In the genomic region with DNA sequence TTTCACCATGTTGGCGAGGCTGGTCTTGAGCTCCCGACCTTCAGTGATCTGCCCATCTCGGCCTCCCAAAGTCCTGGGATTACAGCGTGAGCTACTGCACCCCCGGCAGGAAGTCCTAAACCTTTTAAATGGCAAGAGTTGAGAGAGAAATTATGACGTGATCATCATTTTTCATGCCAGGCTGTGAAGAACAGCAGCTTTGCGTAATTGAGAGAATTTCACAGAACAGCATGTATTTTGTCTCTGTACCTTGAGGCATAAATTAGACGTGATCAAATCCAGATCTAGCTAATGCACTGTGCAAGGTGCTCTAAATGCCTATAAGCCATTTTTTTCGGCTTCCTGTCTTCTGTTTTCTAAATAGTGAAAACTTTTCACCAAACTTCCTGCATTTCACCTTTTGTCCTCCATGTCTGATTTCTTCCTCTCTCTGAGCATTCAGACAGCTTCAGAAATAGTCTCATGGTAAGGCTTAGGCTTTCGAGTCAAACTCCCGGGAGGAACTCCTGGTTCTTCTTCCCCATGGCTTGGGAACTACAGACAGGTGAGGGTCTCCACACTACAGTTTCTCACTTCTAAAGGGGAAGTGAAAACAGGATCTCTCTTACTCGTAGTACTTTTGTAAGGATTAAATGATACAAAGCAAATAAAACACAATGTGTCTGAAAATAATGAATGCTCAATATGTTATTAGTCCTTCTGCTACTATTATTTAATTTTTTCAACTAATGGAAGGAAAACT, we compare ENCODE assay signal across 14 cellular contexts. TPM values are rescaled to one million over a fixed set of nuclear protein-coding genes. Genes with fewer than 3 reads are reported as not detected.
A peak's percentile ranks its signal among the peaks of the same experiment; 100 is the strongest.
DNase-seq lines count a peak whose midpoint lies in the region; ATAC-seq and TF ChIP-seq lines count a peak whose summit lies in the region.
"Had no signal": no experiment of that assay in that cellular context is flagged by ENCODE, and none has a peak within 500 bp of the region (broad histone marks: within the 10 kb centered on the region; RNA-seq: fewer than 3 reads in every experiment).

No MANE protein-coding gene starts in this region.

- no peak for TF ChIP-seq CTCF in CD4-positive, alpha-beta T cell (IDR thresholded peaks at IDR 0.05)
- TF ChIP-seq CTCF in HL-60 (IDR thresholded peaks at IDR 0.05; ENCODE audit: insufficient read depth, low read length) (no peak), ascending aorta (IDR thresholded peaks at IDR 0.05) (no peak), psoas muscle (IDR thresholded peaks at IDR 0.05) (no peak)

- POLR2A ChIA-PET in CD4-positive, alpha-beta T cell (lab: Charles Lee): interaction anchor here (0.9 to 1.4 kb wide), 5 partner anchors 10 to 183 kb away, joined by 3 to 10 read pairs (median 5); partner anchors contain the start of gene INTS6

- no peaks in the 10 kb centered on the region for H3K36me3 Mint-ChIP-seq in CD4-positive, alpha-beta T cell (ENCODE audit: low read depth)
- H3K36me3 Mint-ChIP-seq in activated naive CD4-positive, alpha-beta T cell treated with anti-CD3 and anti-CD28 coated beads, Interleukin-2, amount 50 U/mL, for 72 hours: peaks cover 4 to 6% of the 10 kb centered on the region in 2 donors
- H3K36me3 Mint-ChIP-seq in naive B cell: no peaks in the 10 kb centered on the region
- H3K36me3 Mint-ChIP-seq: stimulated activated memory B cell treated with anti-CD40 and anti-IgM and Interleukin-4, amounts not matched to agents 10 μg/mL and 1 μg/mL and 100 μg/mL, for 72 hours had no signal

- no peaks in the 10 kb centered on the region for H3K9me3 Mint-ChIP-seq in CD4-positive, alpha-beta T cell
- H3K9me3 Mint-ChIP-seq in activated naive CD4-positive, alpha-beta T cell treated with anti-CD3 and anti-CD28 coated beads, Interleukin-2, amount 50 U/mL, for 72 hours: peaks cover 0 to 5% of the 10 kb centered on the region in 2 donors
- H3K9me3 Mint-ChIP-seq in naive B cell: peaks cover 0 to 4% (median 0%) of the 10 kb centered on the region in 7 donors
- H3K9me3 Mint-ChIP-seq: stimulated activated memory B cell treated with anti-CD40 and anti-IgM and Interleukin-4, amounts not matched to agents 10 μg/mL and 1 μg/mL and 100 μg/mL, for 72 hours had no signal

- no peaks in the 10 kb centered on the region for H3K9me3 ChIP-seq in CD4-positive, alpha-beta T cell (ENCODE audit: control insufficient read depth, low read length)
- H3K9me3 ChIP-seq in ascending aorta (no peaks in the 10 kb centered on the region), psoas muscle (no peaks in the 10 kb centered on the region)
- H3K9me3 ChIP-seq: Peyer's patch had no signal

- no peak for DNase-seq in CD4-positive, alpha-beta T cell
- peak in 1 of 2 experiments; percentile 18 for DNase-seq in HL-60 (ENCODE audit: low read depth in 1 of 2, low spot score in 1 of 2)
- no peak for DNase-seq in activated naive CD4-positive, alpha-beta T cell treated with anti-CD3 and anti-CD28 coated beads, Interleukin-2, amount 50 U/mL, for 72 hours (ENCODE audit: low spot score in 2 of 2)
- DNase-seq in naive B cell: no peak
- DNase-seq in ascending aorta (ENCODE audit: low spot score in 2 of 2): no peak
- DNase-seq in psoas muscle: no peak
- DNase-seq: activated effector memory CD4-positive, alpha-beta T cell treated with anti-CD3 and anti-CD28 coated beads, Interleukin-2, amount 50 U/mL, for 16 hours; glutamatergic neuron; occipital lobe; Peyer's patch; WERI-Rb-1 had no signal

- ATAC-seq in CD4-positive, alpha-beta T cell (ENCODE audit: poor library complexity): peak; percentile 80
- ATAC-seq in activated naive CD4-positive, alpha-beta T cell treated with anti-CD3 and anti-CD28 coated beads, Interleukin-2, amount 50 U/mL, for 72 hours: no peak
- peak; percentile 75 to 76 for ATAC-seq in naive B cell (ENCODE audit: low read depth in 2 of 2)
- no peak for ATAC-seq in HG02588 (IDR thresholded peaks at IDR 0.05; ENCODE audit: unreplicated experiment)
- ATAC-seq in HG02973 (IDR thresholded peaks at IDR 0.05; ENCODE audit: unreplicated experiment): no peak
- no peak for ATAC-seq in psoas muscle
- ATAC-seq: stimulated activated memory B cell treated with anti-CD40 and anti-IgM and Interleukin-4, amounts not matched to agents 10 μg/mL and 1 μg/mL and 100 μg/mL, for 72 hours had no signal

- H3K27ac Mint-ChIP-seq in CD4-positive, alpha-beta T cell: peak overlapping the region; percentile 80
- peak overlapping the region; percentile 47 to 71 for H3K27ac Mint-ChIP-seq in activated naive CD4-positive, alpha-beta T cell treated with anti-CD3 and anti-CD28 coated beads, Interleukin-2, amount 50 U/mL, for 72 hours
- H3K27ac Mint-ChIP-seq in naive B cell: peak overlapping the region in 5 of 6 donors; percentile 37 to 87 (median 68)

- H3K4me3 Mint-ChIP-seq in CD4-positive, alpha-beta T cell: peak overlapping the region; percentile 65
- peak overlapping the region in 7 of 8 donors; percentile 6 to 78 (median 62) for H3K4me3 Mint-ChIP-seq in naive B cell
- H3K4me3 Mint-ChIP-seq: stimulated activated memory B cell treated with anti-CD40 and anti-IgM and Interleukin-4, amounts not matched to agents 10 μg/mL and 1 μg/mL and 100 μg/mL, for 72 hours had no signal

- no peaks in the 10 kb centered on the region for H3K36me3 ChIP-seq in ascending aorta
- H3K36me3 ChIP-seq in psoas muscle (ENCODE audit: insufficient read depth in 1 of 2, low read depth in 1 of 2): no peaks in the 10 kb centered on the region
- H3K36me3 ChIP-seq: Peyer's patch, WERI-Rb-1 had no signal

- H3K27ac ChIP-seq in CD4-positive, alpha-beta T cell (ENCODE audit: low read depth, low read length): no peak overlapping the region
- peak overlapping the region; percentile 51 for H3K27ac ChIP-seq in HL-60 (replicated peaks)
- H3K27ac ChIP-seq in ascending aorta: no peak overlapping the region
- no peak overlapping the region for H3K27ac ChIP-seq in psoas muscle
- H3K27ac ChIP-seq: Peyer's patch, WERI-Rb-1 had no signal

- WGBS in psoas muscle, 3 donors: 66 to 79% (median 74%) methylated on average over 12 of the region's 12 CpGs

- H3K4me3 ChIP-seq in HL-60 (replicated peaks; ENCODE audit: insufficient read depth, low read length) (no peak overlapping the region), ascending aorta (no peak overlapping the region), psoas muscle (no peak overlapping the region)
- H3K4me3 ChIP-seq: Peyer's patch had no signal

- intact Hi-C loops in CD4-positive, alpha-beta T cell (cut with DNase I, micrococcal nuclease): no loop called here
- intact Hi-C loops in ascending aorta (cut with DNase I): no loop called here
- intact Hi-C loops in psoas muscle (cut with DNase I): no loop called here

- H3K4me1 Mint-ChIP-seq in CD4-positive, alpha-beta T cell (ENCODE audit: low read depth): peaks cover 70% of the 10 kb centered on the region
- peaks cover 41 to 49% (median 45%) of the 10 kb centered on the region in 3 donors for H3K4me1 Mint-ChIP-seq in naive B cell

- H3K27me3 ChIP-seq in CD4-positive, alpha-beta T cell (ENCODE audit: control insufficient read depth, insufficient read depth, low read length): no peaks in the 10 kb centered on the region
- H3K27me3 ChIP-seq in HL-60 (ENCODE audit: insufficient read depth, poor library complexity, severe bottlenecking) (no peaks in the 10 kb centered on the region), ascending aorta (no peaks in the 10 kb centered on the region), psoas muscle (ENCODE audit: insufficient read depth in 3 of 3, low read length in 2 of 3) (no peaks in the 10 kb centered on the region)
- H3K27me3 ChIP-seq: Peyer's patch had no signal

- H3K4me1 ChIP-seq in ascending aorta (peaks cover 3 to 32% of the 10 kb centered on the region in 2 donors), psoas muscle (no peaks in the 10 kb centered on the region)
- H3K4me1 ChIP-seq: Peyer's patch had no signal

- H3K27me3 Mint-ChIP-seq in CD4-positive, alpha-beta T cell: no peaks in the 10 kb centered on the region
- H3K27me3 Mint-ChIP-seq in naive B cell: no peaks in the 10 kb centered on the region
- H3K27me3 Mint-ChIP-seq: stimulated activated memory B cell treated with anti-CD40 and anti-IgM and Interleukin-4, amounts not matched to agents 10 μg/mL and 1 μg/mL and 100 μg/mL, for 72 hours had no signal

- CTCF ChIA-PET in CD4-positive, alpha-beta T cell (lab: Charles Lee): interaction anchor here (0.6 to 1.4 kb wide), 2 partner anchors 13 to 200 kb away, joined by 3 read pairs; no protein-coding TSS in a partner anchor

RNA-seq across cellular contexts. Expression of gene WDFY2, which starts 51.0 kb away (rescaled TPM):
- total RNA-seq in CD4-positive, alpha-beta T cell: 10 to 100 TPM; 21.4 to 21.9 TPM
- total RNA-seq in activated naive CD4-positive, alpha-beta T cell treated with anti-CD3 and anti-CD28 coated beads, Interleukin-2, amount 50 U/mL, for 72 hours: 10 to 100 TPM; 16.4 to 17.5 TPM
- 10 to 100 TPM in 1 of 6 donors, 1 to 10 TPM in 5; 7.6 to 13.6 (median 8.0) TPM for polyA plus RNA-seq in naive B cell (ENCODE audit: low read depth in 6 of 6)
- total RNA-seq in ascending aorta: 6.1 TPM
- 1 to 10 TPM; 1.4 to 2.3 (median 1.9) TPM for total RNA-seq in psoas muscle
- polyA plus RNA-seq in psoas muscle: 1 to 10 TPM in 2 of 3 donors, under 1 TPM in 1; 0.66 to 5.3 (median 1.5) TPM

Comparison
In these comparisons a context has a peak if more than half of its experiments do, and no peak if none do; other contexts are left out.
1. ATAC-seq: peak in CD4-positive, alpha-beta T cell (single experiment) and naive B cell (2 of 2); none in activated naive CD4-positive, alpha-beta T cell treated with anti-CD3 and anti-CD28 coated beads, Interleukin-2, amount 50 U/mL, for 72 hours (0 of 2), HG02588 (single experiment), HG02973 (single experiment) and psoas muscle (0 of 4).
2. Peak in every context shown above with its lines, with median percentiles within 50 percentile points of each other: H3K27ac Mint-ChIP-seq.